Comparison of ENCODE assay signal across 8 cellular contexts in genomic region chr16:59368586-59368985, GRCh38.
"Had no signal": no experiment of that assay in that cellular context is flagged by ENCODE, and none has a peak within 500 bp of the region (broad histone marks: within the 10 kb centered on the region; RNA-seq: fewer than 3 reads in every experiment).

No MANE protein-coding gene starts in this region.

- DNase-seq: GM23248, GOT3, H7, HFFc6 had no signal

- H3K9me3 ChIP-seq: HAP-1 had no signal

- H2AFZ ChIP-seq: GM23248 had no signal

- H3K4me3 ChIP-seq: GM23248, HAP-1 had no signal

- H3K36me3 ChIP-seq: HAP-1 had no signal

- H3K27ac ChIP-seq: GM23248, HL-60 had no signal

- ATAC-seq: HCT116, HepG2 had no signal

- H3K9ac ChIP-seq: GM23248 had no signal
